In the genomic region with DNA sequence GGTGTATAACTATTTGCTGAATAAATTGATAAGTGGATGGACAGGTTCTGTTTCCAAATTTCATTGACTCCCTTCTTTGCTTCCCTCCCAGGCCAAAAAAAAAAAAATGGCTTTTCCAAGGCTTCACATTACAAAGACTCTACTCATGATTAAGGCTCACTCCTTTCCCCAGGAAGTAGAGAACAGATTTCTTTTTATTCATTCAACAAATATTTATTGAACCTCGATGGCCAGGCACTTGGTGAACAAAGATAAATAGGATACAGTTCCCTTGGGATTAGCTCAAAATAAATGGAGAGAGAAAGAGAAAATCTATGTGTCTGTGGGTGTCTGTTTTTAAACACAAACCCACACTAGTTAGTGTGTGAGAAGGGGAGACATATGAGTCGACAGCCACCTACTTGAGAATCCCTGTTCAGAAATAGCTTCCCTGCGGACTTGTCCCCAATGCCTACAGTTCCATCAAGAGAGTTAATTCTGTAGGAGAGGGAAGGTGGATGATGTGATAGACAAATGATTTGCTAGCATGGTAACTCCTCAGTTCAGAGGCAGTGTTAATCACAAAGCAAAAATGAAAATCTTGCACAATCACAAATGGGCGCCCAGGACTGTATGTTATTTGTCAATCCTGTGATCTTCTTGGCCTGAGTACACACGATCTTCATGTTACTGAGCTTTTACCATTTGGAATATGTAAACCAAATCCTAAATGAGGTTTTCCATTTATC, we compare ENCODE assay signal across 1 cellular context.
A peak's percentile ranks its signal among the peaks of the same experiment; 100 is the strongest.
TF ChIP-seq lines count a peak whose summit lies in the region.

No MANE protein-coding gene starts in this region.

TF ChIP-seq in K562, 482 proteins besides CTCF, POLR2A, EP300 and RAD21 (continued from another document):
- TF ChIP-seq, protein P1, sequence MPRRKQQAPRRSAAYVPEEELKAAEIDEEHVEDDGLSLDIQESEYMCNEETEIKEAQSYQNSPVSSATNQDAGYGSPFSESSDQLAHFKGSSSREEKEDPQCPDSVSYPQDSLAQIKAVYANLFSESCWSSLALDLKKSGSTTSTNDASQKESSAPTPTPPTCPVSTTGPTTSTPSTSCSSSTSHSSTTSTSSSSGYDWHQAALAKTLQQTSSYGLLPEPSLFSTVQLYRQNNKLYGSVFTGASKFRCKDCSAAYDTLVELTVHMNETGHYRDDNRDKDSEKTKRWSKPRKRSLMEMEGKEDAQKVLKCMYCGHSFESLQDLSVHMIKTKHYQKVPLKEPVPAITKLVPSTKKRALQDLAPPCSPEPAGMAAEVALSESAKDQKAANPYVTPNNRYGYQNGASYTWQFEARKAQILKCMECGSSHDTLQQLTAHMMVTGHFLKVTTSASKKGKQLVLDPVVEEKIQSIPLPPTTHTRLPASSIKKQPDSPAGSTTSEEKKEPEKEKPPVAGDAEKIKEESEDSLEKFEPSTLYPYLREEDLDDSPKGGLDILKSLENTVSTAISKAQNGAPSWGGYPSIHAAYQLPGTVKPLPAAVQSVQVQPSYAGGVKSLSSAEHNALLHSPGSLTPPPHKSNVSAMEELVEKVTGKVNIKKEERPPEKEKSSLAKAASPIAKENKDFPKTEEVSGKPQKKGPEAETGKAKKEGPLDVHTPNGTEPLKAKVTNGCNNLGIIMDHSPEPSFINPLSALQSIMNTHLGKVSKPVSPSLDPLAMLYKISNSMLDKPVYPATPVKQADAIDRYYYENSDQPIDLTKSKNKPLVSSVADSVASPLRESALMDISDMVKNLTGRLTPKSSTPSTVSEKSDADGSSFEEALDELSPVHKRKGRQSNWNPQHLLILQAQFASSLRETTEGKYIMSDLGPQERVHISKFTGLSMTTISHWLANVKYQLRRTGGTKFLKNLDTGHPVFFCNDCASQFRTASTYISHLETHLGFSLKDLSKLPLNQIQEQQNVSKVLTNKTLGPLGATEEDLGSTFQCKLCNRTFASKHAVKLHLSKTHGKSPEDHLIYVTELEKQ (CRISPR knock-in tag; IDR thresholded peaks at IDR 0.05): no peak
- TF ChIP-seq CEBPG (CRISPR knock-in tag; IDR thresholded peaks at IDR 0.05): no peak
- TF ChIP-seq CEBPG (tag; conservative IDR thresholded peaks at IDR 0.05 in 1 of 2, IDR thresholded peaks at IDR 0.05 in 1 of 2): peak; percentile 56 to 70; a peak in 3 of 4 replicates
- TF ChIP-seq, protein P2, sequence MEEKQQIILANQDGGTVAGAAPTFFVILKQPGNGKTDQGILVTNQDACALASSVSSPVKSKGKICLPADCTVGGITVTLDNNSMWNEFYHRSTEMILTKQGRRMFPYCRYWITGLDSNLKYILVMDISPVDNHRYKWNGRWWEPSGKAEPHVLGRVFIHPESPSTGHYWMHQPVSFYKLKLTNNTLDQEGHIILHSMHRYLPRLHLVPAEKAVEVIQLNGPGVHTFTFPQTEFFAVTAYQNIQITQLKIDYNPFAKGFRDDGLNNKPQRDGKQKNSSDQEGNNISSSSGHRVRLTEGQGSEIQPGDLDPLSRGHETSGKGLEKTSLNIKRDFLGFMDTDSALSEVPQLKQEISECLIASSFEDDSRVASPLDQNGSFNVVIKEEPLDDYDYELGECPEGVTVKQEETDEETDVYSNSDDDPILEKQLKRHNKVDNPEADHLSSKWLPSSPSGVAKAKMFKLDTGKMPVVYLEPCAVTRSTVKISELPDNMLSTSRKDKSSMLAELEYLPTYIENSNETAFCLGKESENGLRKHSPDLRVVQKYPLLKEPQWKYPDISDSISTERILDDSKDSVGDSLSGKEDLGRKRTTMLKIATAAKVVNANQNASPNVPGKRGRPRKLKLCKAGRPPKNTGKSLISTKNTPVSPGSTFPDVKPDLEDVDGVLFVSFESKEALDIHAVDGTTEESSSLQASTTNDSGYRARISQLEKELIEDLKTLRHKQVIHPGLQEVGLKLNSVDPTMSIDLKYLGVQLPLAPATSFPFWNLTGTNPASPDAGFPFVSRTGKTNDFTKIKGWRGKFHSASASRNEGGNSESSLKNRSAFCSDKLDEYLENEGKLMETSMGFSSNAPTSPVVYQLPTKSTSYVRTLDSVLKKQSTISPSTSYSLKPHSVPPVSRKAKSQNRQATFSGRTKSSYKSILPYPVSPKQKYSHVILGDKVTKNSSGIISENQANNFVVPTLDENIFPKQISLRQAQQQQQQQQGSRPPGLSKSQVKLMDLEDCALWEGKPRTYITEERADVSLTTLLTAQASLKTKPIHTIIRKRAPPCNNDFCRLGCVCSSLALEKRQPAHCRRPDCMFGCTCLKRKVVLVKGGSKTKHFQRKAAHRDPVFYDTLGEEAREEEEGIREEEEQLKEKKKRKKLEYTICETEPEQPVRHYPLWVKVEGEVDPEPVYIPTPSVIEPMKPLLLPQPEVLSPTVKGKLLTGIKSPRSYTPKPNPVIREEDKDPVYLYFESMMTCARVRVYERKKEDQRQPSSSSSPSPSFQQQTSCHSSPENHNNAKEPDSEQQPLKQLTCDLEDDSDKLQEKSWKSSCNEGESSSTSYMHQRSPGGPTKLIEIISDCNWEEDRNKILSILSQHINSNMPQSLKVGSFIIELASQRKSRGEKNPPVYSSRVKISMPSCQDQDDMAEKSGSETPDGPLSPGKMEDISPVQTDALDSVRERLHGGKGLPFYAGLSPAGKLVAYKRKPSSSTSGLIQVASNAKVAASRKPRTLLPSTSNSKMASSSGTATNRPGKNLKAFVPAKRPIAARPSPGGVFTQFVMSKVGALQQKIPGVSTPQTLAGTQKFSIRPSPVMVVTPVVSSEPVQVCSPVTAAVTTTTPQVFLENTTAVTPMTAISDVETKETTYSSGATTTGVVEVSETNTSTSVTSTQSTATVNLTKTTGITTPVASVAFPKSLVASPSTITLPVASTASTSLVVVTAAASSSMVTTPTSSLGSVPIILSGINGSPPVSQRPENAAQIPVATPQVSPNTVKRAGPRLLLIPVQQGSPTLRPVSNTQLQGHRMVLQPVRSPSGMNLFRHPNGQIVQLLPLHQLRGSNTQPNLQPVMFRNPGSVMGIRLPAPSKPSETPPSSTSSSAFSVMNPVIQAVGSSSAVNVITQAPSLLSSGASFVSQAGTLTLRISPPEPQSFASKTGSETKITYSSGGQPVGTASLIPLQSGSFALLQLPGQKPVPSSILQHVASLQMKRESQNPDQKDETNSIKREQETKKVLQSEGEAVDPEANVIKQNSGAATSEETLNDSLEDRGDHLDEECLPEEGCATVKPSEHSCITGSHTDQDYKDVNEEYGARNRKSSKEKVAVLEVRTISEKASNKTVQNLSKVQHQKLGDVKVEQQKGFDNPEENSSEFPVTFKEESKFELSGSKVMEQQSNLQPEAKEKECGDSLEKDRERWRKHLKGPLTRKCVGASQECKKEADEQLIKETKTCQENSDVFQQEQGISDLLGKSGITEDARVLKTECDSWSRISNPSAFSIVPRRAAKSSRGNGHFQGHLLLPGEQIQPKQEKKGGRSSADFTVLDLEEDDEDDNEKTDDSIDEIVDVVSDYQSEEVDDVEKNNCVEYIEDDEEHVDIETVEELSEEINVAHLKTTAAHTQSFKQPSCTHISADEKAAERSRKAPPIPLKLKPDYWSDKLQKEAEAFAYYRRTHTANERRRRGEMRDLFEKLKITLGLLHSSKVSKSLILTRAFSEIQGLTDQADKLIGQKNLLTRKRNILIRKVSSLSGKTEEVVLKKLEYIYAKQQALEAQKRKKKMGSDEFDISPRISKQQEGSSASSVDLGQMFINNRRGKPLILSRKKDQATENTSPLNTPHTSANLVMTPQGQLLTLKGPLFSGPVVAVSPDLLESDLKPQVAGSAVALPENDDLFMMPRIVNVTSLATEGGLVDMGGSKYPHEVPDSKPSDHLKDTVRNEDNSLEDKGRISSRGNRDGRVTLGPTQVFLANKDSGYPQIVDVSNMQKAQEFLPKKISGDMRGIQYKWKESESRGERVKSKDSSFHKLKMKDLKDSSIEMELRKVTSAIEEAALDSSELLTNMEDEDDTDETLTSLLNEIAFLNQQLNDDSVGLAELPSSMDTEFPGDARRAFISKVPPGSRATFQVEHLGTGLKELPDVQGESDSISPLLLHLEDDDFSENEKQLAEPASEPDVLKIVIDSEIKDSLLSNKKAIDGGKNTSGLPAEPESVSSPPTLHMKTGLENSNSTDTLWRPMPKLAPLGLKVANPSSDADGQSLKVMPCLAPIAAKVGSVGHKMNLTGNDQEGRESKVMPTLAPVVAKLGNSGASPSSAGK (IDR thresholded peaks at IDR 0.05): no peak
- TF ChIP-seq CEBPB (tag; IDR thresholded peaks at IDR 0.05): peak; percentile 86
